16 cellular contexts compared by ENCODE assay signal in the genomic region with DNA sequence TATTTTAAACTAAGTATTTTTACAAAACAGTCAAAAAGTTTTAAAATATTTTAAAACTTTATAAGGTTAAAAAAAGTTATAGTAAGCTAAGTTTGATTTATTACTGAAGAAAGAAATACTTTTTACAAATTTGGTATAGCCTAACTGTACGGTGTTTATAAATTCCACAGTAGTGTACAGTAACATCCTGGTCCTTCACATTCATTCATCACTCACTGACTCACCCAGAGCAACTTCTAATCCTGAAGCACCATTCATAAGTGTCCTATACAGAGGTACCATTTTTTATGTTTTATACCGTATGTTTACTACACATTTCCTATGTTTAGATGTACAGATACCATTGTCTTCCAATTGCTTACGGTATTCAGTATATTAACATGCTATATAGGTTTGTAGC.
DNase-seq lines count a peak whose midpoint lies in the region; ATAC-seq, FAIRE-seq and TF ChIP-seq lines count a peak whose summit lies in the region.
"Had no signal": no experiment of that assay in that cellular context is flagged by ENCODE, and none has a peak within 500 bp of the region (broad histone marks: within the 10 kb centered on the region; RNA-seq: fewer than 3 reads in every experiment).

No MANE protein-coding gene starts in this region.

- H2AFZ ChIP-seq in astrocyte (ENCODE audit: low read depth, low read length): no peak overlapping the region

- H3K36me3 ChIP-seq in astrocyte (ENCODE audit: insufficient read depth, low read length): no peaks in the 10 kb centered on the region
- no peaks in the 10 kb centered on the region for H3K36me3 ChIP-seq in small intestine (ENCODE audit: control insufficient read depth in 2 of 2, insufficient read depth in 2 of 2, low read length in 2 of 2)
- H3K36me3 ChIP-seq in A673 (ENCODE audit: insufficient read depth, low read length, poor library complexity, severe bottlenecking): no peaks in the 10 kb centered on the region
- H3K36me3 ChIP-seq in gastrocnemius medialis: no peaks in the 10 kb centered on the region

- no peaks in the 10 kb centered on the region for H3K36me3 Mint-ChIP-seq in astrocyte (ENCODE audit: low read depth, unreplicated experiment)

- POLR2A ChIA-PET in A673 (lab: Charles Lee; ENCODE audit: low non-redundant PET): no interaction called here

- ATAC-seq in gastrocnemius medialis: no peak
- ATAC-seq: HCT116 had no signal

- BruUV-seq in A673 (replicated peaks; lab: Mats Ljungman, UMichigan): no TSS peak

- no peak overlapping the region for H3K27ac ChIP-seq in astrocyte (ENCODE audit: low read depth, low read length)
- H3K27ac ChIP-seq in small intestine (ENCODE audit: low read depth in 1 of 2, low read length in 1 of 2): no peak overlapping the region
- no peak overlapping the region for H3K27ac ChIP-seq in A673 (ENCODE audit: low read depth, low read length, poor library complexity, severe bottlenecking)
- no peak overlapping the region for H3K27ac ChIP-seq in gastrocnemius medialis
- H3K27ac ChIP-seq: C4-2B, HL-60 had no signal

- CTCF ChIA-PET in A673 (lab: Charles Lee): no interaction called here

- 79 to 89% (median 88%) methylated on average over 3 of the region's 3 CpGs for WGBS in small intestine, 3 donors

- no peaks in the 10 kb centered on the region for H4K20me1 ChIP-seq in astrocyte (ENCODE audit: insufficient read depth, low read length)

- no peak overlapping the region for H3K4me3 Mint-ChIP-seq in astrocyte (ENCODE audit: unreplicated experiment)
- H3K4me3 Mint-ChIP-seq: CD4-positive, alpha-beta T cell; HFFc6 had no signal

- peaks cover 3% of the 10 kb centered on the region for H3K4me1 Mint-ChIP-seq in astrocyte (ENCODE audit: low read depth, unreplicated experiment)

- no peak for TF ChIP-seq POLR2A in gastrocnemius medialis (IDR thresholded peaks at IDR 0.05)

- TF ChIP-seq CTCF in astrocyte (IDR thresholded peaks at IDR 0.05; ENCODE audit: insufficient read depth, low read depth, low read length) (no peak), A673 (conservative IDR thresholded peaks at IDR 0.05; ENCODE audit: low read depth, low read length) (no peak), gastrocnemius medialis (IDR thresholded peaks at IDR 0.05 in 4 of 5, conservative IDR thresholded peaks at IDR 0.05 in 1 of 5) (no peak)

- no peak overlapping the region for H3K9ac ChIP-seq in astrocyte (ENCODE audit: low read length)

- FAIRE-seq in astrocyte (lab: Jason Lieb, UNC) (no peak), small intestine (lab: Jason Lieb, UNC) (peak; percentile 90)

- DNase-seq in NCI-H226 (peak; percentile 18), astrocyte (ENCODE audit: low read depth) (peak; percentile 35), small intestine (no peak), kidney tubule cell (ENCODE audit: low spot score) (no peak), A673 (ENCODE audit: low spot score) (no peak), gastrocnemius medialis (no peak)
- DNase-seq: AML-193; Caco-2; CD4-positive, alpha-beta T cell; GF-D8; GOT3; H7; HFFc6 had no signal

- H3K9me3 ChIP-seq in astrocyte (ENCODE audit: insufficient read depth, low read depth, low read length) (no peaks in the 10 kb centered on the region), small intestine (ENCODE audit: control insufficient read depth, low read depth) (no peaks in the 10 kb centered on the region), A673 (ENCODE audit: low read depth, low read length, poor library complexity, severe bottlenecking) (no peaks in the 10 kb centered on the region), gastrocnemius medialis (no peaks in the 10 kb centered on the region)
- H3K9me3 ChIP-seq: Caco-2 had no signal

- in situ Hi-C loops in gastrocnemius medialis (cut with MboI; ENCODE audit: low sequenced_read_pairs in 4 of 4): no loop called here

- no peak overlapping the region for H3K4me2 ChIP-seq in astrocyte (ENCODE audit: low read length)

- no peaks in the 10 kb centered on the region for H3K4me1 ChIP-seq in astrocyte (ENCODE audit: insufficient read depth, low read length)
- H3K4me1 ChIP-seq in small intestine (ENCODE audit: control insufficient read depth in 2 of 2, insufficient read depth in 1 of 2, low read depth in 1 of 2, low read length in 1 of 2): no peaks in the 10 kb centered on the region
- H3K4me1 ChIP-seq in A673 (ENCODE audit: insufficient read depth, low read length, poor library complexity, severe bottlenecking): peaks cover 3% of the 10 kb centered on the region
- H3K4me1 ChIP-seq in gastrocnemius medialis: no peaks in the 10 kb centered on the region
- H3K4me1 ChIP-seq: Caco-2 had no signal

- H3K27me3 ChIP-seq in astrocyte (ENCODE audit: insufficient read depth, low read length): no peaks in the 10 kb centered on the region
- H3K27me3 ChIP-seq in small intestine (ENCODE audit: control insufficient read depth in 2 of 2, insufficient read depth in 2 of 2, low read length in 2 of 2): peaks cover 0 to 2% of the 10 kb centered on the region in 2 donors
- no peaks in the 10 kb centered on the region for H3K27me3 ChIP-seq in A673 (replicated peaks; ENCODE audit: insufficient read depth, low read depth, low read length, poor library complexity)
- H3K27me3 ChIP-seq in gastrocnemius medialis: no peaks in the 10 kb centered on the region

- H3K79me2 ChIP-seq in astrocyte (ENCODE audit: insufficient read depth, low read length): no peaks in the 10 kb centered on the region

- H3K27me3 Mint-ChIP-seq in astrocyte (ENCODE audit: low read depth, unreplicated experiment): no peaks in the 10 kb centered on the region

- H3K27ac Mint-ChIP-seq in astrocyte (ENCODE audit: unreplicated experiment): no peak overlapping the region
- H3K27ac Mint-ChIP-seq: CD4-positive, alpha-beta T cell; HFFc6 had no signal

- no peaks in the 10 kb centered on the region for H3K9me3 Mint-ChIP-seq in astrocyte (ENCODE audit: unreplicated experiment)
- H3K9me3 Mint-ChIP-seq: CD4-positive, alpha-beta T cell; HFFc6 had no signal

- H3K4me3 ChIP-seq in astrocyte (ENCODE audit: insufficient read depth, low read depth, low read length): no peak overlapping the region
- H3K4me3 ChIP-seq in small intestine (ENCODE audit: low read depth in 1 of 2, low read length in 2 of 2): no peak overlapping the region
- no peak overlapping the region for H3K4me3 ChIP-seq in A673 (ENCODE audit: low read depth, low read length, poor library complexity, severe bottlenecking)
- no peak overlapping the region for H3K4me3 ChIP-seq in gastrocnemius medialis

- intact Hi-C loops in A673 (cut with micrococcal nuclease; ENCODE audit: unreplicated experiment): no loop called here
- intact Hi-C loops in gastrocnemius medialis (cut with DNase I; ENCODE audit: low total_unique reads): no loop called here

Comparison
In these comparisons a context has a peak if more than half of its experiments do, and no peak if none do; other contexts are left out.
1. DNase-seq: peak in NCI-H226 (single experiment) and astrocyte (single experiment); none in small intestine (single experiment), kidney tubule cell (single experiment), A673 (single experiment) and gastrocnemius medialis (0 of 2).